Comparison of ENCODE assay signal across 8 cellular contexts in the genomic region with DNA sequence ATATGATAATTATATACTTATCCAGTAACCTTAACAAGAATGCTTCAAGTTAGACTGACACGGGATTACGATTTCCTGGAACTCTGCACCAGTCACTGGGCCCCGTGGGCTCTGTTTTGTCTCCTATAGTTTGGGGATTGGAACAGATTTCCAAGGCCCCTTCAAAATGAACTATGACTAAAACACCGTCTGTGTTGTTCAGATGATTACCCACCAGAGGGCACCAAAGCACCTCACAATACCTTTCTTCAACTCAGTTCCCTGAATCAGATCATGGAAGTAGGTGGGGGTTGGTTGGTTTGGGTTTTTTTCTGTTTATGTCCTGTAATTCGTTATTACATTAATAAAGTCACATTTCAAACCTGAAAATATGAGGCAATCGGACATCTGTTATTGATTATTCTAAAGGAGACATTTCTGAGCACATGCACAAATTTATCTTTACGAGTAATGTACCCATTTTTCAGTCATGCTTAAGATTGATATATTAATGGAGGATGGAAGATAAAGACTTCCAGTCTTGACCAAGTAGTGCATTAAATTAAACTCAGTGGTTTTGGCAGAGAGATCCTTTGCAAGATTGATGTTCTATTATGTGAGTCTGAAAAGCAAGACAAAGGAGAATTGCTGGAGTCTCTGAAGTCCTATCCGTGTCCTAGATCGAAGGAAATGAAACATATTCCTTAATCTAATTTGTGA.
DNase-seq lines count a peak whose midpoint lies in the region; ATAC-seq and TF ChIP-seq lines count a peak whose summit lies in the region.

No MANE protein-coding gene starts in this region.

- CTCF ChIA-PET in PC-3 (lab: Charles Lee), result no interaction called here

- peak; percentile 95 for TF ChIP-seq RAD21 in neural cell (conservative IDR thresholded peaks at IDR 0.05)

- H3K27ac ChIP-seq in Karpas-422 (ENCODE audit: low read length) (no peak overlapping the region), PC-3 (ENCODE audit: low read length) (no peak overlapping the region), fibroblast of lung (ENCODE audit: insufficient read depth, low read length) (no peak overlapping the region), neural cell (ENCODE audit: low read length) (no peak overlapping the region), tibial artery (no peak overlapping the region)

- intact Hi-C loops in PC-3 (cut with micrococcal nuclease) (loop anchor here (1.0 to 5.0 kb wide), 5 partner anchors 45 to 338 kb away; no protein-coding TSS in a partner anchor), tibial artery (cut with DNase I; ENCODE audit: low total_unique reads) (no loop called here)

- H4K20me1 ChIP-seq in Karpas-422 (ENCODE audit: insufficient read depth, low read depth, low read length) (no peaks in the 10 kb centered on the region), PC-3 (ENCODE audit: low read length) (no peaks in the 10 kb centered on the region), fibroblast of lung (ENCODE audit: control insufficient read depth, extremely low read depth, insufficient read depth, low read length) (no peaks in the 10 kb centered on the region), neural cell (ENCODE audit: insufficient read depth) (no peaks in the 10 kb centered on the region)

- POLR2A ChIA-PET in PC-3 (lab: Charles Lee; ENCODE audit: unreplicated experiment), result no interaction called here

- H3F3A ChIP-seq in PC-3 (ENCODE audit: low read length, unreplicated experiment) (no peaks in the 10 kb centered on the region), neural cell (ENCODE audit: insufficient read depth, low read length, poor library complexity, severe bottlenecking) (no peaks in the 10 kb centered on the region)

- TF ChIP-seq EP300 in neural cell (conservative IDR thresholded peaks at IDR 0.05; ENCODE audit: poor library complexity, severe bottlenecking), result no peak

- H3K36me3 ChIP-seq in Karpas-422 (ENCODE audit: insufficient read depth, low read length), result no peaks in the 10 kb centered on the region
- no peaks in the 10 kb centered on the region for H3K36me3 ChIP-seq in PC-3 (ENCODE audit: low read depth, low read length)
- no peaks in the 10 kb centered on the region for H3K36me3 ChIP-seq in fibroblast of lung (ENCODE audit: control insufficient read depth, insufficient read depth, low read length)
- H3K36me3 ChIP-seq in neural cell (ENCODE audit: insufficient read depth, low read length), result no peaks in the 10 kb centered on the region
- no peaks in the 10 kb centered on the region for H3K36me3 ChIP-seq in tibial artery

- H3K9me2 ChIP-seq in Karpas-422 (replicated peaks; ENCODE audit: insufficient read depth, low read length), result no peaks in the 10 kb centered on the region
- no peaks in the 10 kb centered on the region for H3K9me2 ChIP-seq in PC-3 (replicated peaks; ENCODE audit: low read length)
- no peaks in the 10 kb centered on the region for H3K9me2 ChIP-seq in neural cell (ENCODE audit: insufficient read depth, low read length)

- no peak overlapping the region for H3K4me2 ChIP-seq in Karpas-422 (ENCODE audit: low read depth, low read length, poor library complexity, severe bottlenecking)
- no peak overlapping the region for H3K4me2 ChIP-seq in PC-3 (ENCODE audit: low read length)
- H3K4me2 ChIP-seq in fibroblast of lung (ENCODE audit: extremely low read depth, insufficient read depth, low read length), result no peak overlapping the region
- H3K4me2 ChIP-seq in neural cell (ENCODE audit: low read length), result no peak overlapping the region

- no TSS peak for BruUV-seq in PC-3 (replicated peaks; lab: Mats Ljungman, UMichigan)

- peak; percentile 89 for TF ChIP-seq CTCF in PC-3 (conservative IDR thresholded peaks at IDR 0.05; ENCODE audit: low read depth, low read length)
- TF ChIP-seq CTCF in fibroblast of lung (conservative IDR thresholded peaks at IDR 0.05 in 1 of 2, IDR thresholded peaks at IDR 0.05 in 1 of 2; ENCODE audit: low read depth in 1 of 2, low read length in 2 of 2), result peak; percentile 73 to 76
- TF ChIP-seq CTCF in neural cell (IDR thresholded peaks at IDR 0.05; ENCODE audit: poor library complexity, severe bottlenecking), result peak; percentile 90
- peak; percentile 82 to 89 for TF ChIP-seq CTCF in tibial artery (IDR thresholded peaks at IDR 0.05)

- DNase-seq in DMS53 treated with DMSO at 0.1 percent for 48 hours (lab: John Stamatoyannopoulos, UW; ENCODE audit: unreplicated experiment), result peak; percentile 79
- peak; percentile 92 for DNase-seq in Karpas-422
- DNase-seq in PC-3, result peak; percentile 84
- peak; percentile 33 for DNase-seq in activated T-cell treated with anti-CD3 and anti-CD28 coated beads for 48 hours (ENCODE audit: low read depth)
- peak; percentile 63 to 83 for DNase-seq in fibroblast of lung (ENCODE audit: low read depth in 2 of 2)
- peak; percentile 70 to 71 for DNase-seq in tibial artery

- H3K9ac ChIP-seq in Karpas-422 (ENCODE audit: low read length) (no peak overlapping the region), PC-3 (ENCODE audit: low read length) (no peak overlapping the region), fibroblast of lung (ENCODE audit: insufficient read depth, low read length) (no peak overlapping the region), neural cell (ENCODE audit: low read length) (no peak overlapping the region)

- no peak overlapping the region for H3K4me3 ChIP-seq in Karpas-422 (ENCODE audit: low read length)
- H3K4me3 ChIP-seq in PC-3 (ENCODE audit: low read length), result no peak overlapping the region
- H3K4me3 ChIP-seq in fibroblast of lung (replicated peaks in 1 of 4; ENCODE audit: control extremely low read depth in 1 of 4, insufficient read depth in 1 of 4, low read depth in 3 of 4, low read length in 4 of 4), result no peak overlapping the region
- no peak overlapping the region for H3K4me3 ChIP-seq in neural cell (ENCODE audit: low read length)
- H3K4me3 ChIP-seq in tibial artery, result no peak overlapping the region

- H3K9me3 ChIP-seq in Karpas-422 (ENCODE audit: low read length) (no peaks in the 10 kb centered on the region), PC-3 (ENCODE audit: low read length) (no peaks in the 10 kb centered on the region), fibroblast of lung (ENCODE audit: control insufficient read depth, insufficient read depth, low read depth, low read length) (no peaks in the 10 kb centered on the region), neural cell (ENCODE audit: low read length) (no peaks in the 10 kb centered on the region), tibial artery (peaks cover 0 to 2% (median 0%) of the 10 kb centered on the region in 3 donors)

- H3K79me2 ChIP-seq in Karpas-422 (ENCODE audit: low read length) (no peaks in the 10 kb centered on the region), PC-3 (ENCODE audit: low read length) (no peaks in the 10 kb centered on the region), fibroblast of lung (ENCODE audit: control insufficient read depth, insufficient read depth, low read length) (no peaks in the 10 kb centered on the region), neural cell (replicated peaks; ENCODE audit: insufficient read depth, low read length) (no peaks in the 10 kb centered on the region)

- no peak overlapping the region for H2AFZ ChIP-seq in Karpas-422 (ENCODE audit: low read length)
- no peak overlapping the region for H2AFZ ChIP-seq in PC-3 (ENCODE audit: low read length)
- no peak overlapping the region for H2AFZ ChIP-seq in fibroblast of lung (ENCODE audit: low read length)
- H2AFZ ChIP-seq in neural cell (ENCODE audit: low read depth, low read length), result no peak overlapping the region

- H3K27me3 ChIP-seq in Karpas-422 (ENCODE audit: low read length) (no peaks in the 10 kb centered on the region), PC-3 (ENCODE audit: low read length) (no peaks in the 10 kb centered on the region), fibroblast of lung (ENCODE audit: control insufficient read depth, insufficient read depth, low read length) (no peaks in the 10 kb centered on the region), neural cell (ENCODE audit: insufficient read depth, low read depth, low read length) (no peaks in the 10 kb centered on the region), tibial artery (no peaks in the 10 kb centered on the region)

- ATAC-seq in GM21717 (IDR thresholded peaks at IDR 0.05; ENCODE audit: unreplicated experiment), result peak; percentile 79
- peak; percentile 68 for ATAC-seq in PC-3

- H3K4me1 ChIP-seq in Karpas-422 (ENCODE audit: low read length), result no peaks in the 10 kb centered on the region
- H3K4me1 ChIP-seq in PC-3 (ENCODE audit: insufficient read depth, low read length), result peaks cover 32% of the 10 kb centered on the region
- peaks cover 6% of the 10 kb centered on the region for H3K4me1 ChIP-seq in fibroblast of lung (ENCODE audit: control insufficient read depth, extremely low read depth, insufficient read depth, low read length)
- peaks cover 0 to 5% (median 2%) of the 10 kb centered on the region in 4 donors for H3K4me1 ChIP-seq in tibial artery

TF ChIP-seq in neural cell, 6 proteins besides CTCF, POLR2A, EP300 and RAD21:
- TF ChIP-seq, protein P1, sequence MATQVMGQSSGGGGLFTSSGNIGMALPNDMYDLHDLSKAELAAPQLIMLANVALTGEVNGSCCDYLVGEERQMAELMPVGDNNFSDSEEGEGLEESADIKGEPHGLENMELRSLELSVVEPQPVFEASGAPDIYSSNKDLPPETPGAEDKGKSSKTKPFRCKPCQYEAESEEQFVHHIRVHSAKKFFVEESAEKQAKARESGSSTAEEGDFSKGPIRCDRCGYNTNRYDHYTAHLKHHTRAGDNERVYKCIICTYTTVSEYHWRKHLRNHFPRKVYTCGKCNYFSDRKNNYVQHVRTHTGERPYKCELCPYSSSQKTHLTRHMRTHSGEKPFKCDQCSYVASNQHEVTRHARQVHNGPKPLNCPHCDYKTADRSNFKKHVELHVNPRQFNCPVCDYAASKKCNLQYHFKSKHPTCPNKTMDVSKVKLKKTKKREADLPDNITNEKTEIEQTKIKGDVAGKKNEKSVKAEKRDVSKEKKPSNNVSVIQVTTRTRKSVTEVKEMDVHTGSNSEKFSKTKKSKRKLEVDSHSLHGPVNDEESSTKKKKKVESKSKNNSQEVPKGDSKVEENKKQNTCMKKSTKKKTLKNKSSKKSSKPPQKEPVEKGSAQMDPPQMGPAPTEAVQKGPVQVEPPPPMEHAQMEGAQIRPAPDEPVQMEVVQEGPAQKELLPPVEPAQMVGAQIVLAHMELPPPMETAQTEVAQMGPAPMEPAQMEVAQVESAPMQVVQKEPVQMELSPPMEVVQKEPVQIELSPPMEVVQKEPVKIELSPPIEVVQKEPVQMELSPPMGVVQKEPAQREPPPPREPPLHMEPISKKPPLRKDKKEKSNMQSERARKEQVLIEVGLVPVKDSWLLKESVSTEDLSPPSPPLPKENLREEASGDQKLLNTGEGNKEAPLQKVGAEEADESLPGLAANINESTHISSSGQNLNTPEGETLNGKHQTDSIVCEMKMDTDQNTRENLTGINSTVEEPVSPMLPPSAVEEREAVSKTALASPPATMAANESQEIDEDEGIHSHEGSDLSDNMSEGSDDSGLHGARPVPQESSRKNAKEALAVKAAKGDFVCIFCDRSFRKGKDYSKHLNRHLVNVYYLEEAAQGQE (IDR thresholded peaks at IDR 0.05; ENCODE audit: borderline replicate concordance), result no peak
- TF ChIP-seq SMC3 (conservative IDR thresholded peaks at IDR 0.05; ENCODE audit: poor library complexity), result peak; percentile 93
- TF ChIP-seq EZH2 (IDR thresholded peaks at IDR 0.05; ENCODE audit: borderline replicate concordance, insufficient read depth, low read length, poor library complexity, severe bottlenecking), result no peak
- no peak for TF ChIP-seq POLR2AphosphoS5 (IDR thresholded peaks at IDR 0.05)

Comparison
In these comparisons a context has a peak if more than half of its experiments do, and no peak if none do; other contexts are left out.
1. DNase-seq: peak in every context shown above with its lines; median percentile 92 in Karpas-422; 84 in PC-3; 79 in DMS53 treated with DMSO at 0.1 percent for 48 hours; 73 in fibroblast of lung; 70 in tibial artery; 33 in activated T-cell treated with anti-CD3 and anti-CD28 coated beads for 48 hours.